ENCODE assay signal across 9 cellular contexts in the genomic region with DNA sequence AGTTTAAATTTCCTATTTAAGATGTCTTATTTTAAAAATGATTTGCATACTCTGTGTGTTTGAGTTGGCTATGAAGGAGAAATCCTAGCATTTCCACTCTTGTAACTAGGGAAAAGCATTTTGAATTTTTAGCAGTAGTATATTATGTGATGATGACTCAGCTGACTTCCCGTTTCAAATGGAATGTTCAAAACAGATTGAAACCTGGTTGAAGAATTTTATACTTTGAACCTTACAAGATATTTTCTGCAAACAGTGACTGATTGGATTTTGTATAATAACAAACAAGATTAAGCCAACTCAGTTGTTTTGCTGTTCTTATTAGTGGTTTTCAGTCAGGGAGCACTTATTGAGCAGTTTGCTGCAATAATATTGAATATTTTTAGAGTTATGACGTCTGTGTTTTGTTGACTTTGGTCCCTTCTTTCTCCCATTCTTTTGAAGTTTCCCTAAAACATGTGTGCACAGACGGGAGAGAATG. TPM values are rescaled to one million over a fixed set of nuclear protein-coding genes. Genes with fewer than 3 reads are reported as not detected.
DNase-seq lines count a peak whose midpoint lies in the region; ATAC-seq, FAIRE-seq and TF ChIP-seq lines count a peak whose summit lies in the region.
"Had no signal": no experiment of that assay in that cellular context is flagged by ENCODE, and none has a peak within 500 bp of the region (broad histone marks: within the 10 kb centered on the region; RNA-seq: fewer than 3 reads in every experiment).

No MANE protein-coding gene starts in this region.

- no peaks in the 10 kb centered on the region for H3K27me3 ChIP-seq in sigmoid colon

- TF ChIP-seq CTCF in Calu3 (IDR thresholded peaks at IDR 0.05; ENCODE audit: unreplicated experiment) (no peak), sigmoid colon (IDR thresholded peaks at IDR 0.05) (no peak)

- peak overlapping the region; percentile 39 to 98 (median 95) for H3K27ac ChIP-seq in sigmoid colon

- H3K4me3 Mint-ChIP-seq in Calu3 (ENCODE audit: low read depth, unreplicated experiment) = no peak overlapping the region

- no peaks in the 10 kb centered on the region for H3K27me3 Mint-ChIP-seq in Calu3 (ENCODE audit: unreplicated experiment)

- intact Hi-C loops in Calu3 (cut with micrococcal nuclease; ENCODE audit: unreplicated experiment) (loop anchor here (5.0 kb wide), 1 partner anchor 195 kb away; no protein-coding TSS in a partner anchor), sigmoid colon (cut with DNase I) (loop anchor here (10.0 kb wide), 1 partner anchor 193 kb away; no protein-coding TSS in a partner anchor)

- peak overlapping the region; percentile 11 for H3K27ac Mint-ChIP-seq in Calu3 (ENCODE audit: unreplicated experiment)

- TF ChIP-seq POLR2A in sigmoid colon (IDR thresholded peaks at IDR 0.05) = no peak

- peak; percentile 86 for ATAC-seq in SK-N-SH treated with all-trans-retinoic acid at 6 μM for 48 hours
- no peak for ATAC-seq in HG03039 (IDR thresholded peaks at IDR 0.05; ENCODE audit: unreplicated experiment)

- peaks cover 0 to 100% (median 92%) of the 10 kb centered on the region in 4 donors for H3K4me1 ChIP-seq in sigmoid colon

- no peaks in the 10 kb centered on the region for H3K9me3 ChIP-seq in sigmoid colon

- peaks cover 0 to 9% (median under 1%) of the 10 kb centered on the region in 4 donors for H3K36me3 ChIP-seq in sigmoid colon

- no peak for FAIRE-seq in GM19239 (lab: Jason Lieb, UNC)

- H3K36me3 Mint-ChIP-seq in Calu3 (ENCODE audit: insufficient read depth, unreplicated experiment) = peaks cover 29% of the 10 kb centered on the region

- TF ChIP-seq EP300 in sigmoid colon (IDR thresholded peaks at IDR 0.05) = no peak

- DNase-seq in Calu3 (no peak), fibroblast of the conjunctiva (ENCODE audit: low read depth) (peak; percentile 31), sigmoid colon (no peak), GM19239 (ENCODE audit: insufficient read length, low spot score) (no peak), amygdala (lab: John Stamatoyannopoulos, UW) (no peak)
- no peak for DNase-seq in activated CD4-positive, alpha-beta T cell treated with anti-CD3 and anti-CD28 coated beads, Interleukin-2, amount 50 U/mL, for 1 hour
- DNase-seq: stimulated activated CD4-positive, alpha-beta T cell treated with anti-CD3 and anti-CD28 coated beads, Interleukin-2, amount 100 ng/mL, for 24 hours had no signal

- 23 to 37% methylated on average over 3 of the region's 3 CpGs for WGBS in sigmoid colon, 2 donors

- no TSS peak for BruUV-seq in Calu3 (replicated peaks; lab: Mats Ljungman, UMichigan)

- H3K4me1 Mint-ChIP-seq in Calu3 (ENCODE audit: low read depth, unreplicated experiment) = peaks cover 40% of the 10 kb centered on the region

- no peaks in the 10 kb centered on the region for H3K9me3 Mint-ChIP-seq in Calu3 (ENCODE audit: low read depth, unreplicated experiment)

- CTCF ChIA-PET in Calu3 (lab: Charles Lee) = interaction anchor here (0.6 to 1.2 kb wide), 3 partner anchors 9 to 180 kb away, joined by 3 read pairs; no protein-coding TSS in a partner anchor

- peak overlapping the region in 1 of 4 donors; percentile 5 for H3K4me3 ChIP-seq in sigmoid colon

TF ChIP-seq in SK-N-SH treated with all-trans-retinoic acid at 6 μM for 48 hours, 23 proteins besides CTCF, POLR2A, EP300 and RAD21:
- TF ChIP-seq ISL1 (CRISPR knock-in tag; IDR thresholded peaks at IDR 0.05) = 0 out of 2 replicates have a peak, but pooled peaks have one; percentile 31
- TF ChIP-seq, protein P1, sequence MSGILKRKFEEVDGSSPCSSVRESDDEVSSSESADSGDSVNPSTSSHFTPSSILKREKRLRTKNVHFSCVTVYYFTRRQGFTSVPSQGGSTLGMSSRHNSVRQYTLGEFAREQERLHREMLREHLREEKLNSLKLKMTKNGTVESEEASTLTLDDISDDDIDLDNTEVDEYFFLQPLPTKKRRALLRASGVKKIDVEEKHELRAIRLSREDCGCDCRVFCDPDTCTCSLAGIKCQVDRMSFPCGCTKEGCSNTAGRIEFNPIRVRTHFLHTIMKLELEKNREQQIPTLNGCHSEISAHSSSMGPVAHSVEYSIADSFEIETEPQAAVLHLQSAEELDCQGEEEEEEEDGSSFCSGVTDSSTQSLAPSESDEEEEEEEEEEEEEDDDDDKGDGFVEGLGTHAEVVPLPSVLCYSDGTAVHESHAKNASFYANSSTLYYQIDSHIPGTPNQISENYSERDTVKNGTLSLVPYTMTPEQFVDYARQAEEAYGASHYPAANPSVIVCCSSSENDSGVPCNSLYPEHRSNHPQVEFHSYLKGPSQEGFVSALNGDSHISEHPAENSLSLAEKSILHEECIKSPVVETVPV (CRISPR knock-in tag; IDR thresholded peaks at IDR 0.05) = no peak

RNA-seq across cellular contexts. Expression of gene TNRC6A, which starts 8.0 kb away (rescaled TPM):
- 58.4 and 60.1 TPM in 2 replicates for total RNA-seq in Calu3 (2022)
- total RNA-seq in sigmoid colon = 100 to 1,000 TPM in 1 of 4 donors, 10 to 100 TPM in 3; 42.8 to 129 (median 64.9) TPM
- 10 to 100 TPM in 1 of 3 donors, 1 to 10 TPM in 2; 4.6 to 18.9 (median 5.4) TPM for polyA plus RNA-seq in sigmoid colon
